ENCODE assay signal across 8 cellular contexts in the genomic region with DNA sequence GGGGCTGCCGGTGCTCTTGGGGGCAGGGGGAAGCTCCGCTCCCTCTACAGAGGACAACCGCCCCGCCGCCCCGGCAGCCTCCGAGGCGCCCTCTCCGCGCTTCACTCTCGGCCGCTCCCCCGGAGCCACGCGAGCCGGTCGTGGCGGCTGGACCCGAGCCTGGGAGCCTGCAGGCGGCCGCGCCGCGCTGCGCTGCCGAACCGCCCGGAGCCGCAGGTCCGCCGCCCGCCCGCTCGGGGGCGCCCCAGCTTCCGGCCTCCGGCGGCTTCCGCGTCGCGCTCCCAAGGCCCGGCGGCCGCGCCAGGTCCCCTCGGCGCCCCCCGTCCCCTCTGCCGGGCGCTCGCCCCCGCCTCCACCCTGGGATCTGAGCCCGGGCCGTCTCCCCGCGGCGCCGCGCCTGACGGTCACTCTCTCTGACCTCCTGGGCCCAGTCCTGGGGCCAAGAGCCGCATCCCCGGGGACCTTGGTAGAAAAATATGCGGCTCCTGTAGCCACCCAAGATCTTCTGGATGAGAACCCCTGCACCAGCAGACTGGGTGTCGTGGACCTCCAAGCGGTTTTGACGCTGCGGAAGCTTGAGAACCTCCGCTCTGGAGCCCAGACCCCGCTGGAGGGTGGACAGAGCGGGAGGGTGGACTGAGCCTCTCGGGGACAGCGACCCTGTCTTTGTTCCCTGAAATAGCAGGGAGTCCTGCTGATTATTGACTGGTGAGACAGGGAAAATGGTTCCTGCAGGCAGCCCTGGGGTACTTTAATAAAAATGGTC. TPM values are rescaled to one million over a fixed set of nuclear protein-coding genes. Genes with fewer than 3 reads are reported as not detected.
DNase-seq lines count a peak whose midpoint lies in the region; ATAC-seq and TF ChIP-seq lines count a peak whose summit lies in the region.

No MANE protein-coding gene starts in this region.

- H4K91ac ChIP-seq in IMR-90 (ENCODE audit: insufficient read depth, low read depth, low read length), result no peak overlapping the region

- H2AFZ ChIP-seq in IMR-90 (replicated peaks; ENCODE audit: low read length, poor library complexity), result peak overlapping the region; percentile 86

- H3K9me3 Mint-ChIP-seq in activated CD4-positive, alpha-beta T cell treated with anti-CD3 and anti-CD28 coated beads, Interleukin-2, amount 10 ng/mL, durations not matched to agents 7 days and 5 days, result peaks cover 4% of the 10 kb centered on the region
- peaks cover 2% of the 10 kb centered on the region for H3K9me3 Mint-ChIP-seq in memory B cell

- TF ChIP-seq POLR2A in IMR-90 (IDR thresholded peaks at IDR 0.05; ENCODE audit: low read depth, low read length), result no peak

- H3K9me1 ChIP-seq in IMR-90 (ENCODE audit: insufficient read depth, low read length), result no peaks in the 10 kb centered on the region

- H2BK15ac ChIP-seq in IMR-90 (ENCODE audit: low read depth, low read length), result no peak overlapping the region

- no peak for TF ChIP-seq CTCF in C4-2B (conservative IDR thresholded peaks at IDR 0.05)
- TF ChIP-seq CTCF in IMR-90 (conservative IDR thresholded peaks at IDR 0.05; ENCODE audit: low read depth, low read length), result peak; percentile 45

- 30% methylated on average over 23 of the region's 73 CpGs; no CpG with 5 or more reads in 1 of the 2 experiments for WGBS in IMR-90 (ENCODE audit: extremely low coverage in 2 of 2, insufficient read length in 1 of 2), 2 experiments

- H3K9ac ChIP-seq in IMR-90 (ENCODE audit: low read depth, low read length), result no peak overlapping the region

- H3K27ac Mint-ChIP-seq in activated CD4-positive, alpha-beta T cell treated with anti-CD3 and anti-CD28 coated beads, Interleukin-2, amount 10 ng/mL, durations not matched to agents 7 days and 5 days, result peak overlapping the region; percentile 81
- peak overlapping the region; percentile 89 for H3K27ac Mint-ChIP-seq in memory B cell

- peaks cover 66% of the 10 kb centered on the region for H3K27me3 ChIP-seq in IMR-90 (ENCODE audit: control insufficient read depth, insufficient read depth, low read length)
- no peaks in the 10 kb centered on the region for H3K27me3 ChIP-seq in effector memory CD4-positive, alpha-beta T cell (replicated peaks; ENCODE audit: control insufficient read depth, insufficient read depth, low read length, poor library complexity, severe bottlenecking)

- H3K4ac ChIP-seq in IMR-90 (ENCODE audit: low read depth, low read length), result no peak overlapping the region

- no peak overlapping the region for H2AK9ac ChIP-seq in IMR-90 (replicated peaks; ENCODE audit: low read depth, low read length, poor library complexity)

- no peak overlapping the region for H2BK20ac ChIP-seq in IMR-90 (ENCODE audit: low read depth, low read length)

- peak overlapping the region; percentile 15; the same call in 1 of the 2 replicates for H3K4me3 ChIP-seq in IMR-90 (ENCODE audit: insufficient read depth, low read depth, low read length)
- peak overlapping the region; percentile 64 for H3K4me3 ChIP-seq in effector memory CD4-positive, alpha-beta T cell (ENCODE audit: insufficient read depth, low read depth, low read length, poor library complexity, severe bottlenecking)

- no peak overlapping the region for H2BK5ac ChIP-seq in IMR-90 (ENCODE audit: low read depth, low read length, poor library complexity, severe bottlenecking)

- H3K4me2 ChIP-seq in IMR-90 (ENCODE audit: low read depth, low read length), result no peak overlapping the region

- CTCF ChIA-PET in IMR-90 (lab: Yijun Ruan, JAX), result interaction anchor here (2.5 kb wide), 1 partner anchor 22 kb away, joined by 6 read pairs; no protein-coding TSS in a partner anchor
- CTCF ChIA-PET in activated CD4-positive, alpha-beta T cell treated with anti-CD3 and anti-CD28 coated beads, Interleukin-2, amount 10 ng/mL, durations not matched to agents 7 days and 5 days (lab: Charles Lee), result interaction anchor here (0.7 to 5.7 kb wide), 10 partner anchors 8 to 259 kb away, joined by 3 to 49 read pairs (median 8); a partner anchor contains a TSS

- TF ChIP-seq RAD21 in IMR-90 (IDR thresholded peaks at IDR 0.05; ENCODE audit: low read length), result peak; percentile 22; the same call in 1 of the 2 replicates

- H3K14ac ChIP-seq in IMR-90 (replicated peaks; ENCODE audit: low read depth, low read length), result no peak overlapping the region

- BruUV-seq in IMR-90 (replicated peaks; lab: Mats Ljungman, UMichigan), result no TSS peak

- DNase-seq in IMR-90, result peak; percentile 17
- peak; percentile 60 for DNase-seq in activated CD4-positive, alpha-beta T cell treated with anti-CD3 and anti-CD28 coated beads, Interleukin-2, amount 10 ng/mL, durations not matched to agents 7 days and 5 days
- DNase-seq in effector memory CD4-positive, alpha-beta T cell, result peak; percentile 21 to 53 (median 35)
- peak; percentile 78 to 87 for DNase-seq in memory B cell (ENCODE audit: low spot score in 2 of 2)
- peak; percentile 40 to 43 for DNase-seq in stimulated activated CD8-positive, alpha-beta memory T cell treated with anti-CD3 and anti-CD28 coated beads, Interleukin-2, amount 100 ng/mL, for 1 hour (ENCODE audit: low read depth in 2 of 2)
- DNase-seq in NCI-H187 treated with DMSO at 0.1 percent for 48 hours (lab: John Stamatoyannopoulos, UW), result no peak

- H4K20me1 ChIP-seq in IMR-90 (ENCODE audit: insufficient read depth, low read length), result no peaks in the 10 kb centered on the region

- H4K8ac ChIP-seq in IMR-90 (ENCODE audit: low read depth in 2 of 2, low read length in 2 of 2), result no peak overlapping the region

- no peak overlapping the region for H2BK120ac ChIP-seq in IMR-90 (ENCODE audit: low read depth, low read length)

- H4K5ac ChIP-seq in IMR-90 (ENCODE audit: low read depth, low read length), result no peak overlapping the region; the same call in 1 of the 2 replicates

- peaks cover 25% of the 10 kb centered on the region for H3K4me1 Mint-ChIP-seq in activated CD4-positive, alpha-beta T cell treated with anti-CD3 and anti-CD28 coated beads, Interleukin-2, amount 10 ng/mL, durations not matched to agents 7 days and 5 days
- peaks cover 18% of the 10 kb centered on the region for H3K4me1 Mint-ChIP-seq in memory B cell

- in situ Hi-C loops in IMR-90 (cut with MboI; ENCODE audit: low sequenced_read_pairs), result no loop called here

- no peak overlapping the region for H3K18ac ChIP-seq in IMR-90 (ENCODE audit: low read depth, low read length)

- no peaks in the 10 kb centered on the region for H3K36me3 ChIP-seq in IMR-90 (ENCODE audit: control insufficient read depth, insufficient read depth, low read length)
- no peaks in the 10 kb centered on the region for H3K36me3 ChIP-seq in effector memory CD4-positive, alpha-beta T cell (ENCODE audit: control insufficient read depth, insufficient read depth, low read length)

- H2AK5ac ChIP-seq in IMR-90 (ENCODE audit: low read depth, low read length), result no peak overlapping the region

- dilution Hi-C loops in IMR-90 (cut with HindIII; ENCODE audit: low sequenced_read_pairs, unreplicated experiment), result no loop called here

- peaks cover 17% of the 10 kb centered on the region for H3K27me3 Mint-ChIP-seq in activated CD4-positive, alpha-beta T cell treated with anti-CD3 and anti-CD28 coated beads, Interleukin-2, amount 10 ng/mL, durations not matched to agents 7 days and 5 days
- H3K27me3 Mint-ChIP-seq in memory B cell, result no peaks in the 10 kb centered on the region

- peak overlapping the region; percentile 69 for H3K4me3 Mint-ChIP-seq in activated CD4-positive, alpha-beta T cell treated with anti-CD3 and anti-CD28 coated beads, Interleukin-2, amount 10 ng/mL, durations not matched to agents 7 days and 5 days
- H3K4me3 Mint-ChIP-seq in memory B cell, result peak overlapping the region; percentile 89

- peaks cover 1% of the 10 kb centered on the region; the same call in 1 of the 2 replicates for H3K4me1 ChIP-seq in IMR-90 (ENCODE audit: control insufficient read depth, insufficient read depth, low read length)
- peaks cover 13% of the 10 kb centered on the region for H3K4me1 ChIP-seq in effector memory CD4-positive, alpha-beta T cell (ENCODE audit: control insufficient read depth, insufficient read depth, low read length, poor library complexity, severe bottlenecking)

- peaks cover under 1% of the 10 kb centered on the region for H3K9me3 ChIP-seq in IMR-90 (ENCODE audit: control insufficient read depth, insufficient read depth, low read length)
- no peaks in the 10 kb centered on the region for H3K9me3 ChIP-seq in effector memory CD4-positive, alpha-beta T cell (ENCODE audit: control insufficient read depth, low read length)

- H3K23ac ChIP-seq in IMR-90 (ENCODE audit: low read depth, low read length), result no peak overlapping the region

- POLR2A ChIA-PET in IMR-90 (lab: Charles Lee; ENCODE audit: unreplicated experiment), result interaction anchor here (0.5 kb wide), 1 partner anchor 37 kb away, joined by 3 read pairs; no protein-coding TSS in a partner anchor
- POLR2A ChIA-PET in activated CD4-positive, alpha-beta T cell treated with anti-CD3 and anti-CD28 coated beads, Interleukin-2, amount 10 ng/mL, durations not matched to agents 7 days and 5 days (lab: Charles Lee), result no interaction called here

- H3K36me3 Mint-ChIP-seq in activated CD4-positive, alpha-beta T cell treated with anti-CD3 and anti-CD28 coated beads, Interleukin-2, amount 10 ng/mL, durations not matched to agents 7 days and 5 days (ENCODE audit: low read depth), result no peaks in the 10 kb centered on the region
- H3K36me3 Mint-ChIP-seq in memory B cell, result no peaks in the 10 kb centered on the region

- no peaks in the 10 kb centered on the region for H3K79me1 ChIP-seq in IMR-90 (ENCODE audit: low read depth in 1 of 2, low read length in 2 of 2)

- no peak overlapping the region for H3K56ac ChIP-seq in IMR-90 (ENCODE audit: extremely low read depth, insufficient read depth, low read length)

- H3K27ac ChIP-seq in C4-2B (peak overlapping the region; percentile 77; the same call in 1 of the 2 replicates), IMR-90 (ENCODE audit: insufficient read depth, low read length) (no peak overlapping the region)
- H3K27ac ChIP-seq in effector memory CD4-positive, alpha-beta T cell (ENCODE audit: insufficient read depth, low read length, poor library complexity, severe bottlenecking), result no peak overlapping the region

- ATAC-seq in GM19395 (IDR thresholded peaks at IDR 0.05; ENCODE audit: unreplicated experiment) (peak; percentile 41), IMR-90 (ENCODE audit: low read depth) (peak; percentile 91), memory B cell (ENCODE audit: low read depth) (peak; percentile 65)

- intact Hi-C loops in IMR-90 (cut with micrococcal nuclease), result no loop called here

TF ChIP-seq in IMR-90, 13 proteins besides CTCF, POLR2A, EP300 and RAD21 (continues in another document):
- TF ChIP-seq RCOR1 (IDR thresholded peaks at IDR 0.05; ENCODE audit: insufficient replicate concordance, low read length) (no peak), SMC3 (IDR thresholded peaks at IDR 0.05; ENCODE audit: low read depth, low read length) (no peak), NFE2L2 (IDR thresholded peaks at IDR 0.05; ENCODE audit: low read depth, low read length) (no peak), RFX5 (IDR thresholded peaks at IDR 0.05; ENCODE audit: low read depth, low read length) (no peak)

RNA-seq across cellular contexts. Expression of a gene that starts 44.3 kb away (rescaled TPM):
- total RNA-seq in IMR-90 (2012; rRNA removed), result 5.0 and 6.7 TPM in 2 replicates
- 11.0 and 12.7 TPM in 2 replicates for polyA plus RNA-seq in IMR-90 (2012; rRNA removed)
- 5.3 and 11.9 TPM in 2 replicates for polyA plus RNA-seq in IMR-90 (2012; cell fraction: cytosol; rRNA removed)
- polyA plus RNA-seq in IMR-90 (2012; cell fraction: nucleus; rRNA removed; ENCODE audit: low replicate concordance), result 6.0 TPM in 2 replicates
- total RNA-seq in activated CD4-positive, alpha-beta T cell treated with anti-CD3 and anti-CD28 coated beads, Interleukin-2, amount 10 ng/mL, durations not matched to agents 7 days and 5 days, result 10 to 100 TPM; 16.9 to 18.7 TPM

Comparison
In these comparisons a context has a peak if more than half of its experiments do, and no peak if none do; other contexts are left out.
1. ATAC-seq: peak in every context shown above with its lines; median percentile 91 in IMR-90; 65 in memory B cell; 41 in GM19395.